10 cellular contexts compared by ENCODE assay signal in the genomic region with DNA sequence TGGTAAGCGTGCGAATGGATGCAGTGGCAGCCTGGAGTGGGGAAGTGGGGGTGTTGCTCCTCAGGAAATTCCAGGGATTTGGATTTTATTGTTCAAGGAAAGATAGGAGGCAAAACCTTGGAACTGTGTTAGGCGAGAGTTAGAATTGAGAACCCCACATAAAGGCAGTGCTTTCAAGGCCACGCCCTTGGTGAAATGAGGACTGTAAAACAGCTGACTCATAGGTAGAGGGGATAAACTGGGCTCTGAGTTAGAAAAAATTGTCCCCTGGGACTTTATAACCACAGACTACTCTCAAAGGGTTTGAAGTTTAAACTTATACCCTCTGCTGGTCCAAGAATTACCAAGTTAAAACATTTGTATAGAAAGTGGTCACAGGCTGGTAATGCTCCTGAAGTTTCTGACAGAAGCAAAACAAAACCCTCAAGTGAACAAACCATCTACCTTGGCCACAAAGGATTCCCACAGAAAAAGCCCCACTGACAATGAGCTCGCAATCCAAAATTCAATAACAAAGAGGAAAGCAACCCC.
DNase-seq lines count a peak whose midpoint lies in the region; ATAC-seq, FAIRE-seq and TF ChIP-seq lines count a peak whose summit lies in the region.
"Had no signal": no experiment of that assay in that cellular context is flagged by ENCODE, and none has a peak within 500 bp of the region (broad histone marks: within the 10 kb centered on the region; RNA-seq: fewer than 3 reads in every experiment).

No MANE protein-coding gene starts in this region.

- DNase-seq in GM03348 (ENCODE audit: low spot score): peak; percentile 31
- DNase-seq in GM20000 (ENCODE audit: low spot score): peak; percentile 31
- DNase-seq in endothelial cell of umbilical vein (ENCODE audit: low read depth, low spot score): peak; percentile 61
- no peak for DNase-seq in DMS79 treated with DMSO at 0.1 percent for 48 hours (lab: John Stamatoyannopoulos, UW)
- DNase-seq in hippocampal formation (lab: John Stamatoyannopoulos, UW): no peak
- DNase-seq in effector CD4-positive, alpha-beta T cell: no peak
- no peak for DNase-seq in NCI-H1105 treated with DMSO at 0.1 percent for 48 hours (lab: John Stamatoyannopoulos, UW)
- DNase-seq: stimulated activated naive CD4-positive, alpha-beta T cell had no signal

- no peak overlapping the region for H3K9ac ChIP-seq in endothelial cell of umbilical vein (replicated peaks; ENCODE audit: extremely low read depth, insufficient read depth, low read length)

- H3K36me3 ChIP-seq in endothelial cell of umbilical vein (ENCODE audit: control insufficient read depth in 2 of 2, extremely low read depth in 1 of 2, insufficient read depth in 2 of 2, low read length in 2 of 2): no peaks in the 10 kb centered on the region

- H2AFZ ChIP-seq in endothelial cell of umbilical vein (ENCODE audit: low read depth, low read length): peak overlapping the region; percentile 4

- peak overlapping the region; percentile 65 for H3K27ac ChIP-seq in endothelial cell of umbilical vein (ENCODE audit: insufficient read depth, low read depth, low read length)

- H4K20me1 ChIP-seq in endothelial cell of umbilical vein (replicated peaks; ENCODE audit: control insufficient read depth, extremely low read depth, insufficient read depth, low read length): no peaks in the 10 kb centered on the region

- H3K4me3 ChIP-seq in endothelial cell of umbilical vein (replicated peaks in 1 of 3; ENCODE audit: insufficient read depth in 1 of 3, low read depth in 1 of 3, low read length in 3 of 3): no peak overlapping the region
- H3K4me3 ChIP-seq: smooth muscle cell had no signal

- H3K9me1 ChIP-seq in endothelial cell of umbilical vein (replicated peaks; ENCODE audit: control insufficient read depth, extremely low read depth, insufficient read depth, low read length): no peaks in the 10 kb centered on the region

- no TSS peak for BruUV-seq in endothelial cell of umbilical vein (replicated peaks; lab: Mats Ljungman, UMichigan)

- CTCF ChIA-PET in endothelial cell of umbilical vein (lab: Charles Lee): interaction anchor here (0.8 to 1.3 kb wide), 6 partner anchors 21 to 89 kb away, joined by 3 to 7 read pairs (median 3); no protein-coding TSS in a partner anchor

- POLR2A ChIA-PET in endothelial cell of umbilical vein (lab: Charles Lee): no interaction called here

- TF ChIP-seq POLR2A in endothelial cell of umbilical vein (IDR thresholded peaks at IDR 0.05; ENCODE audit: low read depth, low read length): no peak

- no peak for TF ChIP-seq CTCF in GM20000 (IDR thresholded peaks at IDR 0.05; ENCODE audit: extremely low read depth, missing control alignments)
- no peak for TF ChIP-seq CTCF in endothelial cell of umbilical vein (IDR thresholded peaks at IDR 0.05; ENCODE audit: extremely low read depth in 1 of 2, insufficient read depth in 1 of 2, low read depth in 1 of 2, low read length in 2 of 2)

- H3K27me3 ChIP-seq in endothelial cell of umbilical vein (ENCODE audit: control insufficient read depth in 2 of 2, insufficient read depth in 2 of 2, low read length in 2 of 2): no peaks in the 10 kb centered on the region

- FAIRE-seq in endothelial cell of umbilical vein (lab: Jason Lieb, UNC): peak; percentile 12

- intact Hi-C loops in endothelial cell of umbilical vein (cut with micrococcal nuclease): loop anchor here (10.0 kb wide), 1 partner anchor 559 kb away; a partner anchor contains a TSS

- H3K9me3 ChIP-seq in endothelial cell of umbilical vein (replicated peaks; ENCODE audit: control insufficient read depth, insufficient read depth, low read length): no peaks in the 10 kb centered on the region

- H3K4me1 ChIP-seq in endothelial cell of umbilical vein (ENCODE audit: control insufficient read depth, extremely low read depth, insufficient read depth, low read length): peaks cover 21% of the 10 kb centered on the region

- H3K4me2 ChIP-seq in endothelial cell of umbilical vein (ENCODE audit: insufficient read depth, low read length): peak overlapping the region; percentile 19
- H3K4me2 ChIP-seq: smooth muscle cell had no signal

- peak; percentile 81 for ATAC-seq in HG03097 (IDR thresholded peaks at IDR 0.05; ENCODE audit: low FRiP score, unreplicated experiment)

- dilution Hi-C loops in endothelial cell of umbilical vein (cut with MboI; ENCODE audit: extremely low pct_ligation_motif_present, low sequenced_read_pairs): no loop called here

- H3K79me2 ChIP-seq in endothelial cell of umbilical vein (ENCODE audit: control insufficient read depth, insufficient read depth, low read length): no peaks in the 10 kb centered on the region

TF ChIP-seq in endothelial cell of umbilical vein, 7 proteins besides CTCF, POLR2A, EP300 and RAD21:
- TF ChIP-seq, protein P1, sequence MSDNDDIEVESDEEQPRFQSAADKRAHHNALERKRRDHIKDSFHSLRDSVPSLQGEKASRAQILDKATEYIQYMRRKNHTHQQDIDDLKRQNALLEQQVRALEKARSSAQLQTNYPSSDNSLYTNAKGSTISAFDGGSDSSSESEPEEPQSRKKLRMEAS (IDR thresholded peaks at IDR 0.05; ENCODE audit: insufficient read depth, insufficient read length): no peak
- peak; percentile 35 for TF ChIP-seq FOS (IDR thresholded peaks at IDR 0.05; ENCODE audit: borderline replicate concordance, insufficient read depth, low read length)

Comparison
In these comparisons a context has a peak if more than half of its experiments do, and no peak if none do; other contexts are left out.
1. DNase-seq: peak in GM03348 (single experiment), GM20000 (single experiment) and endothelial cell of umbilical vein (single experiment); none in DMS79 treated with DMSO at 0.1 percent for 48 hours (single experiment), hippocampal formation (0 of 2), effector CD4-positive, alpha-beta T cell (single experiment) and NCI-H1105 treated with DMSO at 0.1 percent for 48 hours (single experiment).